Comparison of ENCODE assay signal across 8 cellular contexts in genomic region chr7:73717991-73718405, GRCh38. TPM values are rescaled to one million over a fixed set of nuclear protein-coding genes. Genes with fewer than 3 reads are reported as not detected.
DNase-seq lines count a peak whose midpoint lies in the region; ATAC-seq and TF ChIP-seq lines count a peak whose summit lies in the region.

No MANE protein-coding gene starts in this region.

- peak; percentile 98 for DNase-seq in ELR (ENCODE audit: low read depth)
- peak; percentile 75 for DNase-seq in activated T-cell treated with anti-CD3 and anti-CD28 coated beads, Interleukin-2, amount 50 U/mL, for 1 hour
- DNase-seq in foreskin keratinocyte = peak; percentile 75 to 86
- peak; percentile 61 to 73 (median 67) for DNase-seq in stimulated activated CD4-positive, alpha-beta T cell treated with anti-CD3 and anti-CD28 coated beads, TNF-alpha, amount 100 ng/mL, for 48 hours (ENCODE audit: low read depth in 3 of 3)
- no peak for DNase-seq in GM10248 (ENCODE audit: extremely low spot score)

- no peaks in the 10 kb centered on the region for H3K36me3 ChIP-seq in OCI-LY1 (ENCODE audit: insufficient read depth, low read length)

- no peaks in the 10 kb centered on the region for H3K9me2 ChIP-seq in OCI-LY1 (ENCODE audit: low read depth, low read length)

- H3K27ac ChIP-seq in OCI-LY1 (ENCODE audit: low read depth, low read length, poor library complexity, severe bottlenecking) (no peak overlapping the region), foreskin keratinocyte (peak overlapping the region; percentile 90)

- CTCF ChIA-PET in GM10248 (lab: Yijun Ruan, JAX) = interaction anchor here (1.9 to 2.2 kb wide), 2 partner anchors 17 to 111 kb away, joined by 6 to 8 read pairs; no protein-coding TSS in a partner anchor

- no peaks in the 10 kb centered on the region for H4K20me1 ChIP-seq in OCI-LY1 (ENCODE audit: insufficient read depth, low read length)

- H3K27me3 ChIP-seq in OCI-LY1 (ENCODE audit: insufficient read depth, low read length) (0 out of 2 replicates have a peak, but pooled peaks cover 5% of the 10 kb centered on the region), foreskin keratinocyte (no peaks in the 10 kb centered on the region)

- no peaks in the 10 kb centered on the region for H3K79me2 ChIP-seq in OCI-LY1 (ENCODE audit: insufficient read depth, low read length)

- peak; percentile 58 for ATAC-seq in foreskin keratinocyte
- no peak for ATAC-seq in GM19035 (IDR thresholded peaks at IDR 0.05; ENCODE audit: unreplicated experiment)
- ATAC-seq in GM19328 (IDR thresholded peaks at IDR 0.05; ENCODE audit: unreplicated experiment) = no peak

- H3K9me3 ChIP-seq in OCI-LY1 (ENCODE audit: low read length) = no peaks in the 10 kb centered on the region

- H3K4me1 ChIP-seq in OCI-LY1 (ENCODE audit: insufficient read depth, low read length, severe bottlenecking) (peaks cover 19% of the 10 kb centered on the region), foreskin keratinocyte (peaks cover 18% of the 10 kb centered on the region)

- no peak overlapping the region for H3K9ac ChIP-seq in OCI-LY1 (ENCODE audit: low read length)

- no peaks in the 10 kb centered on the region for H3F3A ChIP-seq in OCI-LY1 (ENCODE audit: insufficient read depth, low read length)

- H2AFZ ChIP-seq in OCI-LY1 (ENCODE audit: low read length) = no peak overlapping the region

- TF ChIP-seq CTCF in OCI-LY1 (IDR thresholded peaks at IDR 0.05; ENCODE audit: low read length) (no peak), foreskin keratinocyte (conservative IDR thresholded peaks at IDR 0.05) (no peak), GM10248 (IDR thresholded peaks at IDR 0.05; ENCODE audit: control extremely low read depth, extremely low read depth, low read depth, missing control alignments) (no peak)

- peak overlapping the region; percentile 87; the same call in 1 of the 2 replicates for H3K4me2 ChIP-seq in OCI-LY1 (ENCODE audit: low read length)

- POLR2A ChIA-PET in GM10248 (lab: Yijun Ruan, JAX) = no interaction called here

- H3K4me3 ChIP-seq in OCI-LY1 (ENCODE audit: low read depth, low read length, poor library complexity, severe bottlenecking) = no peak overlapping the region

RNA-seq across cellular contexts. Expression of gene STX1A, which starts 1.5 kb away (rescaled TPM):
- total RNA-seq in foreskin keratinocyte = 15.9 and 20.1 TPM in 2 replicates
- 15.4 and 20.1 TPM in 2 replicates for polyA plus RNA-seq in foreskin keratinocyte

RNA-seq across cellular contexts. Expression of gene ABHD11, which starts 20.6 kb away (rescaled TPM):
- total RNA-seq in foreskin keratinocyte = 24.0 and 25.2 TPM in 2 replicates
- 34.2 and 34.5 TPM in 2 replicates for polyA plus RNA-seq in foreskin keratinocyte

RNA-seq across cellular contexts. Expression of gene BUD23, which starts 34.6 kb away (rescaled TPM):
- total RNA-seq in foreskin keratinocyte = 55.8 and 55.9 TPM in 2 replicates
- polyA plus RNA-seq in foreskin keratinocyte = 93.8 and 94.2 TPM in 2 replicates

RNA-seq across cellular contexts. Expression of gene DNAJC30, which starts 34.7 kb away (rescaled TPM):
- 4.1 and 4.2 TPM in 2 replicates for total RNA-seq in foreskin keratinocyte
- 8.3 and 8.5 TPM in 2 replicates for polyA plus RNA-seq in foreskin keratinocyte

RNA-seq across cellular contexts. Expression of gene VPS37D, which starts 50.4 kb away (rescaled TPM):
- 1.4 and 2.1 TPM in 2 replicates for total RNA-seq in foreskin keratinocyte
- polyA plus RNA-seq in foreskin keratinocyte = 1.4 and 2.5 TPM in 2 replicates
